In genomic region chr13:110321573-110321972, GRCh38 we compare ENCODE assay signal across 8 cellular contexts. TPM values are rescaled to one million over a fixed set of nuclear protein-coding genes. Genes with fewer than 3 reads are reported as not detected.
A peak's percentile ranks its signal among the peaks of the same experiment; 100 is the strongest.
DNase-seq lines count a peak whose midpoint lies in the region; ATAC-seq, FAIRE-seq and TF ChIP-seq lines count a peak whose summit lies in the region.
"Not testable (repeated sequence)": the region's sequence is repeated elsewhere in the genome, so short reads cannot be mapped to it uniquely, and the experiment has no call there.
"Had no signal": no experiment of that assay in that cellular context is flagged by ENCODE, and none has a peak within 500 bp of the region (broad histone marks: within the 10 kb centered on the region; RNA-seq: fewer than 3 reads in every experiment).

No MANE protein-coding gene starts in this region.

- H3K56ac ChIP-seq in IMR-90 (ENCODE audit: extremely low read depth, insufficient read depth, low read length), result not testable (repeated sequence)

- H4K8ac ChIP-seq in IMR-90 (ENCODE audit: low read depth in 2 of 2, low read length in 2 of 2), result not testable (repeated sequence)

- H2AK5ac ChIP-seq in IMR-90 (ENCODE audit: low read depth, low read length), result peak overlapping the region; percentile 44; the same call in 1 of the 2 replicates

- not testable (repeated sequence) for H4K5ac ChIP-seq in IMR-90 (ENCODE audit: low read depth, low read length)

- POLR2A ChIA-PET in IMR-90 (lab: Charles Lee; ENCODE audit: unreplicated experiment); endothelial cell of umbilical vein (lab: Charles Lee): not testable (repeated sequence)

- TF ChIP-seq CTCF in IMR-90 (conservative IDR thresholded peaks at IDR 0.05; ENCODE audit: low read depth, low read length); astrocyte (IDR thresholded peaks at IDR 0.05; ENCODE audit: insufficient read depth, low read depth, low read length); endothelial cell of umbilical vein (IDR thresholded peaks at IDR 0.05; ENCODE audit: extremely low read depth in 1 of 2, insufficient read depth in 1 of 2, low read depth in 1 of 2, low read length in 2 of 2); right atrium auricular region (IDR thresholded peaks at IDR 0.05); sigmoid colon (IDR thresholded peaks at IDR 0.05); tibial artery (IDR thresholded peaks at IDR 0.05): not testable (repeated sequence)

- H3K27me3 Mint-ChIP-seq in astrocyte (ENCODE audit: low read depth, unreplicated experiment), result not testable (repeated sequence)

- peaks cover 43% of the 10 kb centered on the region for H3K36me3 Mint-ChIP-seq in astrocyte (ENCODE audit: low read depth, unreplicated experiment)

- H3K4me1 ChIP-seq in IMR-90 (ENCODE audit: control insufficient read depth, insufficient read depth, low read length), result peaks cover 36% of the 10 kb centered on the region
- H3K4me1 ChIP-seq in astrocyte (ENCODE audit: insufficient read depth, low read length), result peaks cover 83% of the 10 kb centered on the region
- peaks cover 42% of the 10 kb centered on the region for H3K4me1 ChIP-seq in endothelial cell of umbilical vein (ENCODE audit: control insufficient read depth, extremely low read depth, insufficient read depth, low read length)
- peaks cover 0 to 98% of the 10 kb centered on the region in 2 donors for H3K4me1 ChIP-seq in right atrium auricular region
- H3K4me1 ChIP-seq in muscle layer of duodenum (ENCODE audit: control insufficient read depth in 1 of 2, insufficient read depth in 2 of 2, low read length in 2 of 2), result peaks cover 0 to 62% of the 10 kb centered on the region in 2 donors
- H3K4me1 ChIP-seq in sigmoid colon, result peaks cover 0 to 99% (median 96%) of the 10 kb centered on the region in 4 donors
- H3K4me1 ChIP-seq in tibial artery, result peaks cover 8 to 100% (median 88%) of the 10 kb centered on the region in 4 donors

- in situ Hi-C loops in IMR-90 (cut with MboI; ENCODE audit: low sequenced_read_pairs), result not testable (repeated sequence)

- CTCF ChIA-PET in IMR-90 (lab: Yijun Ruan, JAX); endothelial cell of umbilical vein (lab: Charles Lee): not testable (repeated sequence)

- TF ChIP-seq EP300 in sigmoid colon (IDR thresholded peaks at IDR 0.05), result not testable (repeated sequence)

- not testable (repeated sequence) for BruUV-seq in IMR-90 (replicated peaks; lab: Mats Ljungman, UMichigan); endothelial cell of umbilical vein (replicated peaks; lab: Mats Ljungman, UMichigan)

- not testable (repeated sequence) for H3K9me3 ChIP-seq in IMR-90 (ENCODE audit: control insufficient read depth, insufficient read depth, low read length); astrocyte (ENCODE audit: insufficient read depth, low read depth, low read length); endothelial cell of umbilical vein (replicated peaks; ENCODE audit: control insufficient read depth, insufficient read depth, low read length); right atrium auricular region; muscle layer of duodenum (ENCODE audit: control insufficient read depth in 1 of 2, low read length in 2 of 2); sigmoid colon; tibial artery

- TF ChIP-seq POLR2A in IMR-90 (IDR thresholded peaks at IDR 0.05; ENCODE audit: low read depth, low read length); endothelial cell of umbilical vein (IDR thresholded peaks at IDR 0.05; ENCODE audit: low read depth, low read length); sigmoid colon (IDR thresholded peaks at IDR 0.05): not testable (repeated sequence)

- H3K4me3 ChIP-seq in IMR-90 (ENCODE audit: insufficient read depth, low read depth, low read length); astrocyte (ENCODE audit: insufficient read depth, low read depth, low read length); endothelial cell of umbilical vein (replicated peaks in 1 of 3; ENCODE audit: insufficient read depth in 1 of 3, low read depth in 1 of 3, low read length in 3 of 3); right atrium auricular region; muscle layer of duodenum (ENCODE audit: low read depth in 1 of 2, low read length in 2 of 2); sigmoid colon; tibial artery: not testable (repeated sequence)

- not testable (repeated sequence) for H2AK9ac ChIP-seq in IMR-90 (replicated peaks; ENCODE audit: low read depth, low read length, poor library complexity)

- H3K27ac Mint-ChIP-seq in astrocyte (ENCODE audit: unreplicated experiment), result peak overlapping the region; percentile 81

- not testable (repeated sequence) for FAIRE-seq in astrocyte (lab: Jason Lieb, UNC); endothelial cell of umbilical vein (lab: Jason Lieb, UNC)

- peak overlapping the region; percentile 28 for H2BK5ac ChIP-seq in IMR-90 (ENCODE audit: low read depth, low read length, poor library complexity, severe bottlenecking)

- not testable (repeated sequence) for H3K4me2 ChIP-seq in IMR-90 (ENCODE audit: low read depth, low read length); endothelial cell of umbilical vein (ENCODE audit: insufficient read depth, low read length)
- peak overlapping the region; percentile 10 for H3K4me2 ChIP-seq in astrocyte (ENCODE audit: low read length)

- DNase-seq in IMR-90; astrocyte (ENCODE audit: low read depth); endothelial cell of umbilical vein (ENCODE audit: low read depth, low spot score); right atrium auricular region (ENCODE audit: low spot score); sigmoid colon; tibial artery: not testable (repeated sequence)

- not testable (repeated sequence) for H3K23ac ChIP-seq in IMR-90 (ENCODE audit: low read depth, low read length)

- not testable (repeated sequence) for H3K4me3 Mint-ChIP-seq in astrocyte (ENCODE audit: unreplicated experiment)

- H2BK15ac ChIP-seq in IMR-90 (ENCODE audit: low read depth, low read length), result peak overlapping the region; percentile 4; the same call in 1 of the 3 replicates

- not testable (repeated sequence) for H3K9me3 Mint-ChIP-seq in astrocyte (ENCODE audit: unreplicated experiment)

- H3K27ac ChIP-seq in IMR-90 (ENCODE audit: insufficient read depth, low read length), result not testable (repeated sequence)
- H3K27ac ChIP-seq in astrocyte (ENCODE audit: low read depth, low read length), result peak overlapping the region; percentile 95
- H3K27ac ChIP-seq in endothelial cell of umbilical vein (ENCODE audit: insufficient read depth, low read depth, low read length), result peak overlapping the region; percentile 13
- peak overlapping the region; percentile 24 to 29 for H3K27ac ChIP-seq in right atrium auricular region
- H3K27ac ChIP-seq in muscle layer of duodenum (ENCODE audit: low read length), result peak overlapping the region; percentile 34
- peak overlapping the region; percentile 88 to 100 (median 94) for H3K27ac ChIP-seq in sigmoid colon
- peak overlapping the region; percentile 92 to 93 for H3K27ac ChIP-seq in tibial artery

- peaks cover 30 to 87% of the 10 kb centered on the region in 2 experiments for H3K79me1 ChIP-seq in IMR-90 (ENCODE audit: low read depth in 1 of 2, low read length in 2 of 2)

- H3K9me1 ChIP-seq in IMR-90 (ENCODE audit: insufficient read depth, low read length), result peaks cover 57% of the 10 kb centered on the region
- H3K9me1 ChIP-seq in endothelial cell of umbilical vein (replicated peaks; ENCODE audit: control insufficient read depth, extremely low read depth, insufficient read depth, low read length), result not testable (repeated sequence)

- dilution Hi-C loops in IMR-90 (cut with HindIII; ENCODE audit: low sequenced_read_pairs, unreplicated experiment); endothelial cell of umbilical vein (cut with MboI; ENCODE audit: extremely low pct_ligation_motif_present, low sequenced_read_pairs): not testable (repeated sequence)

- WGBS in IMR-90 (ENCODE audit: extremely low coverage in 2 of 2, insufficient read length in 1 of 2), 2 experiments, result no CpG with 5 or more reads among the region's 3 CpGs
- 87 to 88% methylated on average over 3 of the region's 3 CpGs for WGBS in sigmoid colon, 2 donors

- H3K18ac ChIP-seq in IMR-90 (ENCODE audit: low read depth, low read length), result peak overlapping the region; percentile 23; the same call in 1 of the 2 replicates

- peaks cover 82% of the 10 kb centered on the region for H3K4me1 Mint-ChIP-seq in astrocyte (ENCODE audit: low read depth, unreplicated experiment)

- peak overlapping the region; percentile 41; the same call in 1 of the 2 replicates for H2BK120ac ChIP-seq in IMR-90 (ENCODE audit: low read depth, low read length)

- H3K27me3 ChIP-seq in IMR-90 (ENCODE audit: control insufficient read depth, insufficient read depth, low read length); astrocyte (ENCODE audit: insufficient read depth, low read length); endothelial cell of umbilical vein (ENCODE audit: control insufficient read depth in 2 of 2, insufficient read depth in 2 of 2, low read length in 2 of 2); right atrium auricular region; muscle layer of duodenum (ENCODE audit: low read depth, low read length); sigmoid colon; tibial artery: not testable (repeated sequence)

- H2BK20ac ChIP-seq in IMR-90 (ENCODE audit: low read depth, low read length), result peak overlapping the region; percentile 13

- H4K91ac ChIP-seq in IMR-90 (ENCODE audit: insufficient read depth, low read depth, low read length), result not testable (repeated sequence)

- ATAC-seq in IMR-90 (ENCODE audit: low read depth), result not testable (repeated sequence)

- not testable (repeated sequence) for H3K9ac ChIP-seq in IMR-90 (ENCODE audit: low read depth, low read length); endothelial cell of umbilical vein (replicated peaks; ENCODE audit: extremely low read depth, insufficient read depth, low read length)
- peak overlapping the region; percentile 45 for H3K9ac ChIP-seq in astrocyte (ENCODE audit: low read length)

- H3K79me2 ChIP-seq in astrocyte (ENCODE audit: insufficient read depth, low read length), result peaks cover 89% of the 10 kb centered on the region
- peaks cover 63% of the 10 kb centered on the region for H3K79me2 ChIP-seq in endothelial cell of umbilical vein (ENCODE audit: control insufficient read depth, insufficient read depth, low read length)

- intact Hi-C loops in IMR-90 (cut with micrococcal nuclease); endothelial cell of umbilical vein (cut with micrococcal nuclease); sigmoid colon (cut with DNase I); tibial artery (cut with DNase I; ENCODE audit: low total_unique reads): not testable (repeated sequence)

- TF ChIP-seq RAD21 in IMR-90 (IDR thresholded peaks at IDR 0.05; ENCODE audit: low read length), result not testable (repeated sequence)

- peaks cover 23% of the 10 kb centered on the region for H3K36me3 ChIP-seq in IMR-90 (ENCODE audit: control insufficient read depth, insufficient read depth, low read length)
- peaks cover 26% of the 10 kb centered on the region for H3K36me3 ChIP-seq in astrocyte (ENCODE audit: insufficient read depth, low read length)
- not testable (repeated sequence) for H3K36me3 ChIP-seq in endothelial cell of umbilical vein (ENCODE audit: control insufficient read depth in 2 of 2, extremely low read depth in 1 of 2, insufficient read depth in 2 of 2, low read length in 2 of 2); right atrium auricular region; muscle layer of duodenum (ENCODE audit: control insufficient read depth in 1 of 2, insufficient read depth in 2 of 2, low read length in 2 of 2); sigmoid colon
- H3K36me3 ChIP-seq in tibial artery, result peaks cover 8 to 11% (median 11%) of the 10 kb centered on the region in 3 donors

- 0 out of 2 replicates have a peak overlapping the region, but pooled peaks have one; percentile 32 for H3K14ac ChIP-seq in IMR-90 (replicated peaks; ENCODE audit: low read depth, low read length)

- H2AFZ ChIP-seq in IMR-90 (replicated peaks; ENCODE audit: low read length, poor library complexity); astrocyte (ENCODE audit: low read depth, low read length); endothelial cell of umbilical vein (ENCODE audit: low read depth, low read length): not testable (repeated sequence)

- H4K20me1 ChIP-seq in IMR-90 (ENCODE audit: insufficient read depth, low read length) (peaks cover 74% of the 10 kb centered on the region), astrocyte (ENCODE audit: insufficient read depth, low read length) (peaks cover 15% of the 10 kb centered on the region)
- H4K20me1 ChIP-seq in endothelial cell of umbilical vein (replicated peaks; ENCODE audit: control insufficient read depth, extremely low read depth, insufficient read depth, low read length), result not testable (repeated sequence)

- H3K4ac ChIP-seq in IMR-90 (ENCODE audit: low read depth, low read length), result peak overlapping the region; percentile 61; the same call in 1 of the 2 replicates

RNA-seq across cellular contexts. Expression of gene COL4A2, which starts 14.5 kb away (rescaled TPM):
- total RNA-seq in IMR-90 (2012; rRNA removed) (90.7 and 97.5 TPM in 2 replicates), astrocyte (1,414 and 1,647 TPM in 2 replicates), endothelial cell of umbilical vein (792 and 935 TPM in 2 replicates), right atrium auricular region (100 to 1,000 TPM; 141 to 153 TPM), sigmoid colon (1,000 to 10,000 TPM in 1 of 4 donors, 100 to 1,000 TPM in 3; 306 to 1,039 (median 489) TPM)
- polyA plus RNA-seq in IMR-90 (2012; rRNA removed) (457 and 533 TPM in 2 replicates), endothelial cell of umbilical vein (940 and 1,366 TPM in 2 replicates), sigmoid colon (10 to 100 TPM; 24.0 to 83.5 (median 25.2) TPM)
- polyA plus RNA-seq in IMR-90 (2012; cell fraction: cytosol; rRNA removed), result 220 and 733 TPM in 2 replicates
- 553 and 1,147 TPM in 2 replicates for polyA plus RNA-seq in IMR-90 (2012; cell fraction: nucleus; rRNA removed; ENCODE audit: low replicate concordance)
- polyA plus RNA-seq in endothelial cell of umbilical vein (2011; cell fraction: cytosol; rRNA removed), result 563 and 570 TPM in 2 replicates
- polyA plus RNA-seq in endothelial cell of umbilical vein (2011; cell fraction: nucleus; rRNA removed), result 716 and 1,073 TPM in 2 replicates
- 398 and 736 TPM in 2 replicates for polyA plus RNA-seq in endothelial cell of umbilical vein (2012)
- 769 and 809 TPM in 2 replicates for polyA minus RNA-seq in endothelial cell of umbilical vein
- 4.8 TPM for polyA minus RNA-seq in endothelial cell of umbilical vein (2011; cell fraction: cytosol; rRNA and poly(A)+ RNA removed)
- 669 and 809 TPM in 2 replicates for polyA minus RNA-seq in endothelial cell of umbilical vein (2011; cell fraction: nucleus; rRNA and poly(A)+ RNA removed)
- total RNA-seq: CD4-positive, alpha-beta T cell had no signal

RNA-seq across cellular contexts. Expression of gene COL4A1, which starts 14.6 kb away (rescaled TPM):
- total RNA-seq in IMR-90 (2012; rRNA removed) (230 and 263 TPM in 2 replicates), astrocyte (2,489 and 3,103 TPM in 2 replicates), endothelial cell of umbilical vein (1,119 and 1,341 TPM in 2 replicates), right atrium auricular region (100 to 1,000 TPM; 140 to 201 TPM), sigmoid colon (100 to 1,000 TPM; 235 to 598 (median 350) TPM)
- polyA plus RNA-seq in IMR-90 (2012; rRNA removed) (301 and 337 TPM in 2 replicates), endothelial cell of umbilical vein (379 and 384 TPM in 2 replicates), sigmoid colon (10 to 100 TPM in 2 of 3 donors, 1 to 10 TPM in 1; 9.2 to 60.5 (median 10.8) TPM)
- polyA plus RNA-seq in IMR-90 (2012; cell fraction: cytosol; rRNA removed), result 173 and 272 TPM in 2 replicates
- 217 and 287 TPM in 2 replicates for polyA plus RNA-seq in IMR-90 (2012; cell fraction: nucleus; rRNA removed; ENCODE audit: low replicate concordance)
- 305 and 353 TPM in 2 replicates for polyA plus RNA-seq in endothelial cell of umbilical vein (2011; cell fraction: cytosol; rRNA removed)
- polyA plus RNA-seq in endothelial cell of umbilical vein (2011; cell fraction: nucleus; rRNA removed), result 509 and 510 TPM in 2 replicates
- 493 and 639 TPM in 2 replicates for polyA plus RNA-seq in endothelial cell of umbilical vein (2012)
- polyA minus RNA-seq in endothelial cell of umbilical vein, result 611 and 680 TPM in 2 replicates
- 2.3 TPM for polyA minus RNA-seq in endothelial cell of umbilical vein (2011; cell fraction: cytosol; rRNA and poly(A)+ RNA removed)
- polyA minus RNA-seq in endothelial cell of umbilical vein (2011; cell fraction: nucleus; rRNA and poly(A)+ RNA removed), result 490 and 493 TPM in 2 replicates
